In the genomic region with DNA sequence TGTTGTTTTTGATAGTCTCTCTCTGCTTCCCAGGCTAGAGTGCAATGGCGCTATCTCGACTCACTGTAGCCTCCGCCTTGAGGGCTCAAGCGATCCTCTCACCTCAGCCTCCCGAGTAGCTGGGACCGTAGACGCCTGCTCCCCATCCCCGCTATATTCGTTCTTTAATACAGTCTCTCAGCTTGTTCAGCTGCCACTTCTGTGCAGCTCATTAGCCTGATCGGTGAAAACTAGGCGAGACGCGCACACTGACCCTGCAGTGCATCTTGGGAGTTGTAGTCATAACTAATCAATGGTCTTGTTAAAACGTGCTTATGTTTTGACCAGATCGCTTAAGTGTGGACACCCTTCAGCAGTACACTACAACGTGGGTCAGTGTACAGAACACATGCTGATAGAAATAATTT, we compare ENCODE assay signal across 8 cellular contexts. TPM values are rescaled to one million over a fixed set of nuclear protein-coding genes. Genes with fewer than 3 reads are reported as not detected.
DNase-seq lines count a peak whose midpoint lies in the region; ATAC-seq, FAIRE-seq and TF ChIP-seq lines count a peak whose summit lies in the region.

No MANE protein-coding gene starts in this region.

- peak overlapping the region; percentile 99 for H3K4me3 ChIP-seq in epithelial cell of esophagus (ENCODE audit: low read length)
- peak overlapping the region; percentile 95 for H3K4me3 ChIP-seq in mononuclear cell (ENCODE audit: low read length)
- peak overlapping the region; percentile 94 to 100 (median 99) for H3K4me3 ChIP-seq in subcutaneous abdominal adipose tissue (ENCODE audit: low read depth in 1 of 5, low read length in 5 of 5)

- peak; percentile 54 for DNase-seq in CMK (ENCODE audit: low read depth)
- peak; percentile 48 for DNase-seq in GM19239 (ENCODE audit: insufficient read length, low spot score)
- DNase-seq in NCI-H69 (lab: John Stamatoyannopoulos, UW), result peak; percentile 59
- peak in 2 of 3 experiments; percentile 20 to 27 for DNase-seq in activated CD8-positive, alpha-beta memory T cell treated with anti-CD3 and anti-CD28 coated beads for 48 hours (ENCODE audit: low read depth in 2 of 3, low spot score in 2 of 3)
- peak; percentile 74 for DNase-seq in epithelial cell of esophagus (ENCODE audit: low read depth)

- H3K27ac ChIP-seq in subcutaneous abdominal adipose tissue (ENCODE audit: low read depth, low read length), result peak overlapping the region; percentile 99

- ATAC-seq in HG03442 (IDR thresholded peaks at IDR 0.05; ENCODE audit: unreplicated experiment), result peak; percentile 31

- H3K36me3 ChIP-seq in subcutaneous abdominal adipose tissue (ENCODE audit: control insufficient read depth in 5 of 5, insufficient read depth in 5 of 5, low read length in 5 of 5), result peaks cover 9 to 14% (median 13%) of the 10 kb centered on the region in 5 donors

- peak overlapping the region; percentile 96 to 100 (median 97) for H3K9ac ChIP-seq in subcutaneous abdominal adipose tissue (ENCODE audit: low read length in 5 of 5)

- H3K4me1 ChIP-seq in mononuclear cell (ENCODE audit: insufficient read depth, low read length), result peaks cover 51% of the 10 kb centered on the region
- H3K4me1 ChIP-seq in subcutaneous abdominal adipose tissue (ENCODE audit: control insufficient read depth in 5 of 5, insufficient read depth in 5 of 5, low read length in 5 of 5), result peaks cover 6 to 62% (median 44%) of the 10 kb centered on the region in 5 donors

- H3K9me3 ChIP-seq in mononuclear cell (ENCODE audit: low read depth, low read length) (no peaks in the 10 kb centered on the region), subcutaneous abdominal adipose tissue (ENCODE audit: control insufficient read depth in 5 of 5, low read length in 5 of 5) (no peaks in the 10 kb centered on the region)

- H3K27me3 ChIP-seq in mononuclear cell (ENCODE audit: insufficient read depth, low read length), result no peaks in the 10 kb centered on the region
- no peaks in the 10 kb centered on the region for H3K27me3 ChIP-seq in subcutaneous abdominal adipose tissue (ENCODE audit: control insufficient read depth in 5 of 5, insufficient read depth in 4 of 5, low read length in 5 of 5)

- FAIRE-seq in GM19239 (lab: Jason Lieb, UNC), result peak; percentile 88

- no peak for TF ChIP-seq CTCF in epithelial cell of esophagus (IDR thresholded peaks at IDR 0.05; ENCODE audit: insufficient read depth, low read depth, low read length, missing control alignments)

RNA-seq across cellular contexts. Expression of a gene that starts 1.2 kb away (rescaled TPM):
- 59.3 TPM for total RNA-seq in mononuclear cell

Comparison
In these comparisons a context has a peak if more than half of its experiments do, and no peak if none do; other contexts are left out.
1. Peak in every context shown above with its lines: DNase-seq, ATAC-seq, H3K4me3 ChIP-seq and H3K27ac ChIP-seq.
2. DNase-seq: peak in every context shown above with its lines; median percentile 74 in epithelial cell of esophagus; 59 in NCI-H69; 54 in CMK; 48 in GM19239; 24 in activated CD8-positive, alpha-beta memory T cell treated with anti-CD3 and anti-CD28 coated beads for 48 hours.